ENCODE assay signal across 9 cellular contexts in genomic region chr19:57099199-57099661, GRCh38. TPM values are rescaled to one million over a fixed set of nuclear protein-coding genes. Genes with fewer than 3 reads are reported as not detected.
DNase-seq lines count a peak whose midpoint lies in the region; TF ChIP-seq lines count a peak whose summit lies in the region.
"Had no signal": no experiment of that assay in that cellular context is flagged by ENCODE, and none has a peak within 500 bp of the region (broad histone marks: within the 10 kb centered on the region; RNA-seq: fewer than 3 reads in every experiment).

No MANE protein-coding gene starts in this region.

- H3K4me3 ChIP-seq in retinal pigment epithelial cell (ENCODE audit: low read length) = no peak overlapping the region
- H3K4me3 ChIP-seq: BLaER1 treated with 17β-estradiol and CSF1 and Interleukin-3, amounts not matched to agents 10 nM and 100 nM had no signal

- intact Hi-C loops in cardiac septum (cut with DNase I) = loop anchor here (5.0 kb wide), 1 partner anchor 352 kb away; no protein-coding TSS in a partner anchor

- TF ChIP-seq CTCF in retinal pigment epithelial cell (conservative IDR thresholded peaks at IDR 0.05; ENCODE audit: low read depth, low read length) = peak; percentile 48

- DNase-seq in NCI-H1417 (lab: John Stamatoyannopoulos, UW) = peak; percentile 28 to 71 (median 29)
- DNase-seq in NCI-H1417 treated with DMSO at 0.1 percent for 48 hours (lab: John Stamatoyannopoulos, UW) = no peak
- peak; percentile 61 for DNase-seq in RPMI8226
- peak; percentile 56 for DNase-seq in activated naive CD4-positive, alpha-beta T cell treated with anti-CD3 and anti-CD28 coated beads, Interleukin-2, amount 50 U/mL, for 16 hours
- DNase-seq in cardiac septum (ENCODE audit: low spot score) = peak; percentile 77
- DNase-seq in retinal pigment epithelial cell (ENCODE audit: low read depth) = no peak
- no peak for DNase-seq in NCI-H510A (lab: John Stamatoyannopoulos, UW)
- no peak for DNase-seq in SKM-1 treated with dmso at 0.1 percent for 144 hours (lab: John Stamatoyannopoulos, UW; ENCODE audit: unreplicated experiment)

RNA-seq across cellular contexts. Expression of gene USP29, which starts 20.6 kb away (rescaled TPM):
- not detected for total RNA-seq in cardiac septum

RNA-seq across cellular contexts. Expression of gene ZIM3, which starts 45.8 kb away (rescaled TPM):
- not detected for total RNA-seq in cardiac septum

Comparison
In these comparisons a context has a peak if more than half of its experiments do, and no peak if none do; other contexts are left out.
1. DNase-seq: peak in NCI-H1417 (3 of 3), RPMI8226 (single experiment), activated naive CD4-positive, alpha-beta T cell treated with anti-CD3 and anti-CD28 coated beads, Interleukin-2, amount 50 U/mL, for 16 hours (single experiment) and cardiac septum (single experiment); none in NCI-H1417 treated with DMSO at 0.1 percent for 48 hours (single experiment), retinal pigment epithelial cell (single experiment), NCI-H510A (single experiment) and SKM-1 treated with dmso at 0.1 percent for 144 hours (single experiment).